ENCODE assay signal across 32 cellular contexts in genomic region chr21:31088196-31088751, GRCh38. TPM values are rescaled to one million over a fixed set of nuclear protein-coding genes. Genes with fewer than 3 reads are reported as not detected.
DNase-seq lines count a peak whose midpoint lies in the region; ATAC-seq and TF ChIP-seq lines count a peak whose summit lies in the region.
"Had no signal": no experiment of that assay in that cellular context is flagged by ENCODE, and none has a peak within 500 bp of the region (broad histone marks: within the 10 kb centered on the region; RNA-seq: fewer than 3 reads in every experiment).

No MANE protein-coding gene starts in this region.

- peak overlapping the region; percentile 12 for H3K4me3 Mint-ChIP-seq in activated CD4-positive, alpha-beta T cell treated with anti-CD3 and anti-CD28 coated beads, Interleukin-2, amount 10 ng/mL, durations not matched to agents 7 days and 5 days
- H3K4me3 Mint-ChIP-seq in GM23338 (no peak overlapping the region), WTC11 (no peak overlapping the region), neural progenitor cell (no peak overlapping the region)
- H3K4me3 Mint-ChIP-seq: type B pancreatic cell had no signal

- H3K4me3 ChIP-seq in GM23338 = no peak overlapping the region
- no peak overlapping the region for H3K4me3 ChIP-seq in neural progenitor cell
- H3K4me3 ChIP-seq: A549, breast epithelium, GM23248, pancreas, smooth muscle cell had no signal

- H3K79me2 ChIP-seq in GM23338 (replicated peaks; ENCODE audit: insufficient read depth) (no peaks in the 10 kb centered on the region), neural progenitor cell (ENCODE audit: low read depth) (no peaks in the 10 kb centered on the region)

- no peak overlapping the region for H3K9ac ChIP-seq in neural progenitor cell
- H3K9ac ChIP-seq: GM23248 had no signal

- H3K27ac ChIP-seq in GM23338 (ENCODE audit: low read depth) (no peak overlapping the region), neural progenitor cell (no peak overlapping the region)
- H3K27ac ChIP-seq: A549, breast epithelium, GM23248, pancreas had no signal

- TF ChIP-seq CTCF in GM23338 (conservative IDR thresholded peaks at IDR 0.05; ENCODE audit: low read depth in 2 of 2) = peak; percentile 51 to 54
- TF ChIP-seq CTCF in WTC11 (IDR thresholded peaks at IDR 0.05) = peak; percentile 32; the same call in 1 of the 2 replicates
- peak; percentile 7 for TF ChIP-seq CTCF in neural progenitor cell (IDR thresholded peaks at IDR 0.05)

- H3K9me3 Mint-ChIP-seq in activated CD4-positive, alpha-beta T cell treated with anti-CD3 and anti-CD28 coated beads, Interleukin-2, amount 10 ng/mL, durations not matched to agents 7 days and 5 days = no peaks in the 10 kb centered on the region
- H3K9me3 Mint-ChIP-seq in GM23338 (peaks cover 6% of the 10 kb centered on the region; the same call in 2 of the 3 replicates), WTC11 (peaks cover 15% of the 10 kb centered on the region), neural progenitor cell (no peaks in the 10 kb centered on the region)
- H3K9me3 Mint-ChIP-seq: activated naive CD4-positive, alpha-beta T cell treated with anti-CD3 and anti-CD28 coated beads for 36 hours; type B pancreatic cell had no signal

- H3K4me1 Mint-ChIP-seq in activated CD4-positive, alpha-beta T cell treated with anti-CD3 and anti-CD28 coated beads, Interleukin-2, amount 10 ng/mL, durations not matched to agents 7 days and 5 days = peaks cover 15% of the 10 kb centered on the region
- no peaks in the 10 kb centered on the region for H3K4me1 Mint-ChIP-seq in GM23338
- H3K4me1 Mint-ChIP-seq in WTC11 = peaks cover 6% of the 10 kb centered on the region
- no peaks in the 10 kb centered on the region for H3K4me1 Mint-ChIP-seq in neural progenitor cell

- no peaks in the 10 kb centered on the region; the same call in none of the 2 replicates for H3K9me2 ChIP-seq in GM23338 (ENCODE audit: insufficient read depth)

- H2AFZ ChIP-seq in GM23338 (no peak overlapping the region), neural progenitor cell (replicated peaks) (no peak overlapping the region)
- H2AFZ ChIP-seq: GM23248 had no signal

- no peaks in the 10 kb centered on the region for H3K27me3 ChIP-seq in GM23338 (ENCODE audit: insufficient read depth)
- H3K27me3 ChIP-seq in neural progenitor cell = no peaks in the 10 kb centered on the region
- H3K27me3 ChIP-seq: breast epithelium had no signal

- peaks cover 19% of the 10 kb centered on the region for H3K27me3 Mint-ChIP-seq in activated CD4-positive, alpha-beta T cell treated with anti-CD3 and anti-CD28 coated beads, Interleukin-2, amount 10 ng/mL, durations not matched to agents 7 days and 5 days
- peaks cover 2% of the 10 kb centered on the region for H3K27me3 Mint-ChIP-seq in GM23338 (ENCODE audit: insufficient read depth, low read depth, poor library complexity)
- no peaks in the 10 kb centered on the region for H3K27me3 Mint-ChIP-seq in WTC11 (ENCODE audit: low read depth)
- peaks cover 3% of the 10 kb centered on the region for H3K27me3 Mint-ChIP-seq in neural progenitor cell (ENCODE audit: insufficient read depth, low read depth)
- H3K27me3 Mint-ChIP-seq: type B pancreatic cell had no signal

- no peaks in the 10 kb centered on the region for H3F3A ChIP-seq in GM23338 (replicated peaks; ENCODE audit: low read depth)
- H3F3A ChIP-seq in neural progenitor cell (ENCODE audit: low read depth) = no peaks in the 10 kb centered on the region

- ATAC-seq in GM23338 (peak; percentile 72), WTC11 (peak; percentile 39; the same call in 1 of the 2 replicates), left colon (no peak), HG02840 (IDR thresholded peaks at IDR 0.05; ENCODE audit: low FRiP score, unreplicated experiment) (no peak)
- ATAC-seq: A549; naive thymus-derived CD4-positive, alpha-beta T cell; pancreas had no signal

- H3K36me3 ChIP-seq in GM23338 (ENCODE audit: insufficient read depth) = no peaks in the 10 kb centered on the region
- no peaks in the 10 kb centered on the region for H3K36me3 ChIP-seq in neural progenitor cell
- H3K36me3 ChIP-seq: breast epithelium, pancreas had no signal

- POLR2A ChIA-PET in activated CD4-positive, alpha-beta T cell treated with anti-CD3 and anti-CD28 coated beads, Interleukin-2, amount 10 ng/mL, durations not matched to agents 7 days and 5 days (lab: Charles Lee) = no interaction called here
- POLR2A ChIA-PET in WTC11 (lab: Charles Lee) = no interaction called here

- no peaks in the 10 kb centered on the region for H3K9me3 ChIP-seq in neural progenitor cell (ENCODE audit: low read depth)
- H3K9me3 ChIP-seq: A549, breast epithelium, pancreas had no signal

- intact Hi-C loops in left colon (cut with DNase I, micrococcal nuclease) = loop anchor here in 1 of 2 donors (10.0 kb wide), 2 partner anchors 743 to 1043 kb away; partner anchors contain the start of gene KRTAP23-1

- CTCF ChIA-PET in activated CD4-positive, alpha-beta T cell treated with anti-CD3 and anti-CD28 coated beads, Interleukin-2, amount 10 ng/mL, durations not matched to agents 7 days and 5 days (lab: Charles Lee) = no interaction called here
- CTCF ChIA-PET in WTC11 (lab: Charles Lee) = interaction anchor here (1.6 to 3.6 kb wide), 2 partner anchors 249 to 256 kb away, joined by 6 to 14 read pairs; no protein-coding TSS in a partner anchor

- H3K4me1 ChIP-seq in GM23338 (ENCODE audit: insufficient read depth) = no peaks in the 10 kb centered on the region
- H3K4me1 ChIP-seq in neural progenitor cell = no peaks in the 10 kb centered on the region
- H3K4me1 ChIP-seq: A549, breast epithelium, pancreas had no signal

- DNase-seq in activated CD4-positive, alpha-beta T cell treated with anti-CD3 and anti-CD28 coated beads, Interleukin-2, amount 10 ng/mL, durations not matched to agents 7 days and 5 days = no peak
- no peak for DNase-seq in activated CD4-positive, alpha-beta T cell treated with anti-CD3 and anti-CD28 coated beads for 48 hours
- peak; percentile 61 for DNase-seq in GM23338 (ENCODE audit: low spot score)
- peak; percentile 48 for DNase-seq in WTC11 (ENCODE audit: low spot score)
- no peak for DNase-seq in neural progenitor cell (ENCODE audit: low spot score)
- DNase-seq in left colon = no peak
- DNase-seq in NCI-H526 treated with DMSO at 0.1 percent for 48 hours (lab: John Stamatoyannopoulos, UW) = no peak
- DNase-seq: activated naive CD4-positive, alpha-beta T cell treated with anti-CD3 and anti-CD28 coated beads for 36 hours; activated T-cell treated with anti-CD3 and anti-CD28 coated beads, Interleukin-2, amount 50 U/mL, for 48 hours; amygdala; DMS79; effector CD4-positive, alpha-beta T cell; GM23248; midbrain; NCI-H1694 treated with DMSO at 0.1 percent for 48 hours; NCI-H526; stimulated activated CD4-positive, alpha-beta T cell treated with anti-CD3 and anti-CD28 coated beads, Interleukin-2, amount 100 ng/mL, for 24 hours had no signal

- H3K27ac Mint-ChIP-seq in activated CD4-positive, alpha-beta T cell treated with anti-CD3 and anti-CD28 coated beads, Interleukin-2, amount 10 ng/mL, durations not matched to agents 7 days and 5 days = no peak overlapping the region
- H3K27ac Mint-ChIP-seq in GM23338 = no peak overlapping the region
- H3K27ac Mint-ChIP-seq in WTC11 = no peak overlapping the region
- no peak overlapping the region for H3K27ac Mint-ChIP-seq in neural progenitor cell
- H3K27ac Mint-ChIP-seq: activated naive CD4-positive, alpha-beta T cell treated with anti-CD3 and anti-CD28 coated beads for 36 hours; type B pancreatic cell had no signal

- H3K4me2 ChIP-seq in GM23338 (no peak overlapping the region), neural progenitor cell (no peak overlapping the region)
- H3K4me2 ChIP-seq: A549, smooth muscle cell had no signal

- no peaks in the 10 kb centered on the region for H3K36me3 Mint-ChIP-seq in activated CD4-positive, alpha-beta T cell treated with anti-CD3 and anti-CD28 coated beads, Interleukin-2, amount 10 ng/mL, durations not matched to agents 7 days and 5 days (ENCODE audit: low read depth)
- H3K36me3 Mint-ChIP-seq in GM23338 (ENCODE audit: low read depth) = no peaks in the 10 kb centered on the region
- H3K36me3 Mint-ChIP-seq in WTC11 = no peaks in the 10 kb centered on the region
- no peaks in the 10 kb centered on the region for H3K36me3 Mint-ChIP-seq in neural progenitor cell
- H3K36me3 Mint-ChIP-seq: naive thymus-derived CD4-positive, alpha-beta T cell; type B pancreatic cell had no signal

- no peaks in the 10 kb centered on the region for H4K20me1 ChIP-seq in GM23338 (replicated peaks; ENCODE audit: insufficient read depth)
- no peaks in the 10 kb centered on the region for H4K20me1 ChIP-seq in neural progenitor cell (ENCODE audit: low read depth)

TF ChIP-seq in WTC11, 78 proteins besides CTCF, POLR2A, EP300 and RAD21:
- TF ChIP-seq NFYB (CRISPR knock-in tag; conservative IDR thresholded peaks at IDR 0.05; ENCODE audit: low read depth) (0 out of 2 replicates have a peak, but pooled peaks have one; percentile 30), TEAD4 (CRISPR knock-in tag; IDR thresholded peaks at IDR 0.05) (no peak)

RNA-seq across cellular contexts. Expression of gene KRTAP19-8, which starts 50.0 kb away (rescaled TPM):
- total RNA-seq in activated CD4-positive, alpha-beta T cell treated with anti-CD3 and anti-CD28 coated beads, Interleukin-2, amount 10 ng/mL, durations not matched to agents 7 days and 5 days = not detected
- not detected in 2 replicates for total RNA-seq in GM23338 (2014; rRNA removed; shearing (Covaris generic))
- not detected in 2 replicates for polyA plus RNA-seq in GM23338 (2016; fragmentation: Nextera tagmentation; extraction: Ambion mirVana)
- total RNA-seq in WTC11 (2021) (not detected in 3 replicates), neural progenitor cell (ENCODE audit: low replicate concordance) (not detected in 2 replicates), left colon (not detected)
- total RNA-seq: activated naive CD4-positive, alpha-beta T cell treated with anti-CD3 and anti-CD28 coated beads for 36 hours; breast epithelium; epithelial cell of proximal tubule; fibroblast of villous mesenchyme; GM23248; lower leg skin; naive thymus-derived CD4-positive, alpha-beta T cell; pancreas; RPMI7951; SK-MEL-5; smooth muscle cell; T-helper 1 cell treated with Interleukin-12 subunit alpha and Interleukin-12 subunit beta and Interleukin-4 antibody, amounts not matched to agents 30 ng/mL and 1 ng/mL, for 36 hours had no signal
- polyA plus RNA-seq: A549; BJ; GM23248; keratinocyte; naive thymus-derived CD4-positive, alpha-beta T cell; pancreas; smooth muscle cell had no signal

Comparison
In these comparisons a context has a peak if more than half of its experiments do, and no peak if none do; other contexts are left out.
1. DNase-seq: peak in GM23338 (single experiment) and WTC11 (single experiment); none in activated CD4-positive, alpha-beta T cell treated with anti-CD3 and anti-CD28 coated beads, Interleukin-2, amount 10 ng/mL, durations not matched to agents 7 days and 5 days (single experiment), activated CD4-positive, alpha-beta T cell treated with anti-CD3 and anti-CD28 coated beads for 48 hours (single experiment), neural progenitor cell (single experiment), left colon (0 of 2) and NCI-H526 treated with DMSO at 0.1 percent for 48 hours (single experiment).
2. ATAC-seq: peak in GM23338 (single experiment) and WTC11 (single experiment); none in left colon (single experiment) and HG02840 (single experiment).
3. Peak in every context shown above with its lines, with median percentiles within 50 percentile points of each other: CTCF ChIP-seq.